8 cellular contexts compared by ENCODE assay signal in genomic region chr12:68686595-68687521, GRCh38. TPM values are rescaled to one million over a fixed set of nuclear protein-coding genes. Genes with fewer than 3 reads are reported as not detected.
DNase-seq lines count a peak whose midpoint lies in the region; ATAC-seq and TF ChIP-seq lines count a peak whose summit lies in the region.

TSS of gene NUP107 (plus strand) at chr12:68686978. CDS start at chr12:68687066, 88 bp downstream.

- H3K4me3 Mint-ChIP-seq in Calu3 (ENCODE audit: low read depth, unreplicated experiment) (peak within 1 kb of the TSS; percentile 89), endothelial cell (ENCODE audit: unreplicated experiment) (peak within 1 kb of the TSS; percentile 97), mesothelial cell of epicardium (peak within 1 kb of the TSS; percentile 93)

- TSS peak; percentile 58 for BruUV-seq in Calu3 (replicated peaks; lab: Mats Ljungman, UMichigan)

- H3K27me3 ChIP-seq in HUES64 (ENCODE audit: insufficient read depth, low read length) (no peaks in the 10 kb centered on the region), OCI-LY1 (ENCODE audit: insufficient read depth, low read length) (no peaks in the 10 kb centered on the region)

- peaks cover 32% of the 10 kb centered on the region for H3K36me3 ChIP-seq in HUES64 (ENCODE audit: insufficient read depth, low read length)
- peaks cover 24% of the 10 kb centered on the region for H3K36me3 ChIP-seq in OCI-LY1 (ENCODE audit: insufficient read depth, low read length)

- no peaks in the 10 kb centered on the region for H3K9me2 ChIP-seq in OCI-LY1 (ENCODE audit: low read depth, low read length)

- DNase-seq in Calu3 (peak; percentile 99), endothelial cell (ENCODE audit: low spot score) (peak; percentile 97), mesothelial cell of epicardium (ENCODE audit: low spot score in 2 of 2, unreplicated experiment in 2 of 2) (peak; percentile 99)
- DNase-seq in activated CD8-positive, alpha-beta memory T cell treated with anti-CD3 and anti-CD28 coated beads, Interleukin-2, amount 50 U/mL, for 48 hours, result peak; percentile 97
- DNase-seq in stimulated activated CD8-positive, alpha-beta memory T cell treated with anti-CD3 and anti-CD28 coated beads, Interleukin-15, amount 100 ng/mL, for 48 hours (ENCODE audit: low read depth in 2 of 2), result peak; percentile 95

- H3K9me3 ChIP-seq in HUES64 (ENCODE audit: insufficient read depth, low read depth, low read length), result no peaks in the 10 kb centered on the region
- no peaks in the 10 kb centered on the region for H3K9me3 ChIP-seq in OCI-LY1 (ENCODE audit: low read length)

- no peaks in the 10 kb centered on the region for H3K27me3 Mint-ChIP-seq in Calu3 (ENCODE audit: unreplicated experiment)
- H3K27me3 Mint-ChIP-seq in endothelial cell (ENCODE audit: unreplicated experiment), result peaks cover 2% of the 10 kb centered on the region
- H3K27me3 Mint-ChIP-seq in mesothelial cell of epicardium (ENCODE audit: low read depth), result no peaks in the 10 kb centered on the region

- H4K20me1 ChIP-seq in OCI-LY1 (ENCODE audit: insufficient read depth, low read length), result no peaks in the 10 kb centered on the region

- H3K9me3 Mint-ChIP-seq in Calu3 (ENCODE audit: low read depth, unreplicated experiment), result no peaks in the 10 kb centered on the region
- H3K9me3 Mint-ChIP-seq in endothelial cell (ENCODE audit: unreplicated experiment), result no peaks in the 10 kb centered on the region
- H3K9me3 Mint-ChIP-seq in mesothelial cell of epicardium, result no peaks in the 10 kb centered on the region

- H3K27ac Mint-ChIP-seq in Calu3 (ENCODE audit: unreplicated experiment) (peak within 1 kb of the TSS; percentile 93), endothelial cell (ENCODE audit: unreplicated experiment) (peak within 1 kb of the TSS; percentile 95), mesothelial cell of epicardium (peak within 1 kb of the TSS; percentile 97)

- CTCF ChIA-PET in Calu3 (lab: Charles Lee), result no interaction called here

- peaks cover 33% of the 10 kb centered on the region for H3K36me3 Mint-ChIP-seq in Calu3 (ENCODE audit: insufficient read depth, unreplicated experiment)
- peaks cover 11% of the 10 kb centered on the region for H3K36me3 Mint-ChIP-seq in endothelial cell (ENCODE audit: low read depth, unreplicated experiment)
- H3K36me3 Mint-ChIP-seq in mesothelial cell of epicardium, result peaks cover 5% of the 10 kb centered on the region

- peak within 1 kb of the TSS; percentile 100 for H3K4me2 ChIP-seq in OCI-LY1 (ENCODE audit: low read length)

- H3K9ac ChIP-seq in HUES64 (ENCODE audit: low read depth, low read length) (peak within 1 kb of the TSS; percentile 83), OCI-LY1 (ENCODE audit: low read length) (peak within 1 kb of the TSS; percentile 89)

- H3K4me3 ChIP-seq in HUES64 (ENCODE audit: low read length) (peak within 1 kb of the TSS; percentile 76), OCI-LY1 (ENCODE audit: low read depth, low read length, poor library complexity, severe bottlenecking) (peak within 1 kb of the TSS; percentile 95)

- peaks cover 37% of the 10 kb centered on the region for H3K79me2 ChIP-seq in OCI-LY1 (ENCODE audit: insufficient read depth, low read length)

- TF ChIP-seq CTCF in Calu3 (IDR thresholded peaks at IDR 0.05; ENCODE audit: unreplicated experiment) (no peak), OCI-LY1 (IDR thresholded peaks at IDR 0.05; ENCODE audit: low read length) (no peak), endothelial cell (IDR thresholded peaks at IDR 0.05; ENCODE audit: unreplicated experiment) (no peak), mesothelial cell of epicardium (IDR thresholded peaks at IDR 0.05; ENCODE audit: unreplicated experiment) (no peak)

- H3K4me1 Mint-ChIP-seq in Calu3 (ENCODE audit: low read depth, unreplicated experiment) (peaks cover 22% of the 10 kb centered on the region), endothelial cell (ENCODE audit: unreplicated experiment) (peaks cover 26% of the 10 kb centered on the region), mesothelial cell of epicardium (peaks cover 24% of the 10 kb centered on the region)

- intact Hi-C loops in Calu3 (cut with micrococcal nuclease; ENCODE audit: unreplicated experiment), result loop anchor here (5.0 kb wide), 1 partner anchor 75 kb away; the partner anchor contains the start of gene RAP1B

- H3K27ac ChIP-seq in HUES64 (ENCODE audit: low read depth, low read length) (peak within 1 kb of the TSS; percentile 75), OCI-LY1 (ENCODE audit: low read depth, low read length, poor library complexity, severe bottlenecking) (no peak within 1 kb of the TSS)

- H2AFZ ChIP-seq in OCI-LY1 (ENCODE audit: low read length), result peak within 1 kb of the TSS; percentile 44; the same call in 1 of the 2 replicates

- peak; percentile 93 for ATAC-seq in GM21447 (IDR thresholded peaks at IDR 0.05; ENCODE audit: unreplicated experiment)

- no peaks in the 10 kb centered on the region for H3F3A ChIP-seq in OCI-LY1 (ENCODE audit: insufficient read depth, low read length)

- WGBS in HUES64, result under 1% methylated on average over 43 of the region's 44 CpGs

- H3K4me1 ChIP-seq in HUES64 (ENCODE audit: insufficient read depth, low read length) (peaks cover 13% of the 10 kb centered on the region; the same call in 1 of the 2 replicates), OCI-LY1 (ENCODE audit: insufficient read depth, low read length, severe bottlenecking) (peaks cover 27% of the 10 kb centered on the region)

RNA-seq across cellular contexts. Expression of gene NUP107, which starts in this region (rescaled TPM):
- total RNA-seq in Calu3 (2022), result 110 and 112 TPM in 2 replicates
- 100 TPM for polyA plus RNA-seq in HUES64 (2013, experiment 1 of 2)
- polyA plus RNA-seq in HUES64 (2013, experiment 2 of 2), result 103 TPM
- 66.3 TPM for total RNA-seq in endothelial cell (ENCODE audit: unreplicated experiment)
- total RNA-seq in mesothelial cell of epicardium, result 76.6 to 85.8 TPM (median 78.3 TPM) in 3 replicates
